19 cellular contexts compared by ENCODE assay signal in the genomic region with DNA sequence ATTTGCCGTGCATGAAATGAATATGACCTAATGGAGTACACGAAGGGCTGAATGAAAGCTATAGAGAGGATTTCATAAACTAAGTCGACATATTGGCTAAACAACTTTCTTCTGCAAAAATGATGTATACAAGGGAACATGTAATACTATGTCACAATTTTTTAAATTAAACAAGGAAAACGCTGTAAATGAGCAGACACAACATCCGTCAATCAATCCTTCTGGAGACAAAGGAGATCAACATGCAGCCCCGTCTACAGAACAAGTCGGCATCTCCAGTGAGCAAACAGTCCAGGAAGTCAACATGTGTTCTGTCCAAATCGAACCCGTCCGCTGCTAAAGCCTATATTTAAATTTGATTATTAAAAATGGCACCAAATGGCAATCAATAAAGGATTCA.
DNase-seq lines count a peak whose midpoint lies in the region; ATAC-seq, FAIRE-seq and TF ChIP-seq lines count a peak whose summit lies in the region.
"Had no signal": no experiment of that assay in that cellular context is flagged by ENCODE, and none has a peak within 500 bp of the region (broad histone marks: within the 10 kb centered on the region; RNA-seq: fewer than 3 reads in every experiment).

No MANE protein-coding gene starts in this region.

- H3K4me3 Mint-ChIP-seq in brain: peak overlapping the region in 4 of 5 experiments; percentile 80 to 90 (median 88)
- H3K4me3 Mint-ChIP-seq: activated CD4-positive, alpha-beta T cell treated with anti-CD3 and anti-CD28 coated beads, Interleukin-2, amount 10 ng/mL, durations not matched to agents 24 days and 14 days; activated naive CD8-positive, alpha-beta T cell; central memory CD8-positive, alpha-beta T cell; GM23338 had no signal

- H3K9me3 Mint-ChIP-seq in brain: no peaks in the 10 kb centered on the region
- H3K9me3 Mint-ChIP-seq in activated naive CD4-positive, alpha-beta T cell treated with anti-CD3 and anti-CD28 coated beads, Interleukin-2, amount 50 U/mL, for 72 hours: no peaks in the 10 kb centered on the region
- H3K9me3 Mint-ChIP-seq: activated CD4-positive, alpha-beta T cell treated with anti-CD3 and anti-CD28 coated beads, Interleukin-2, amount 10 ng/mL, durations not matched to agents 24 days and 14 days; central memory CD8-positive, alpha-beta T cell; GM23338 had no signal

- no peaks in the 10 kb centered on the region for H3K27me3 Mint-ChIP-seq in brain
- H3K27me3 Mint-ChIP-seq: activated CD4-positive, alpha-beta T cell treated with anti-CD3 and anti-CD28 coated beads, Interleukin-2, amount 10 ng/mL, durations not matched to agents 24 days and 14 days; central memory CD8-positive, alpha-beta T cell had no signal

- peaks cover 86% of the 10 kb centered on the region for H3K4me1 Mint-ChIP-seq in brain
- H3K4me1 Mint-ChIP-seq: activated CD4-positive, alpha-beta T cell treated with anti-CD3 and anti-CD28 coated beads, Interleukin-2, amount 10 ng/mL, durations not matched to agents 24 days and 14 days; central memory CD8-positive, alpha-beta T cell had no signal

- DNase-seq in LHCN-M2 (ENCODE audit: low read depth) (peak; percentile 19), NCI-H2227 treated with DMSO at 0.1 percent for 48 hours (lab: John Stamatoyannopoulos, UW) (peak; percentile 54), putamen (ENCODE audit: low spot score) (peak; percentile 66), urothelium cell line (ENCODE audit: low spot score) (no peak)
- DNase-seq in stimulated activated CD4-positive, alpha-beta T cell treated with anti-CD3 and anti-CD28 coated beads, Interleukin-4, amount 100 ng/mL, for 4 hours: no peak
- DNase-seq in activated naive CD4-positive, alpha-beta T cell treated with anti-CD3 and anti-CD28 coated beads, Interleukin-2, amount 50 U/mL, for 72 hours (ENCODE audit: low spot score in 2 of 2): no peak
- DNase-seq: activated CD4-positive, alpha-beta T cell treated with anti-CD3 and anti-CD28 coated beads, Interleukin-2, amount 10 ng/mL, durations not matched to agents 24 days and 14 days; foreskin melanocyte; mammary epithelial cell; MV-4-11; NCI-H82; sigmoid colon; stimulated activated naive CD4-positive, alpha-beta T cell; T-helper 9 cell had no signal

- TF ChIP-seq CTCF in brain (conservative IDR thresholded peaks at IDR 0.05): no peak

- ATAC-seq in activated naive CD4-positive, alpha-beta T cell treated with anti-CD3 and anti-CD28 coated beads, Interleukin-2, amount 50 U/mL, for 72 hours: no peak
- no peak for ATAC-seq in HG03135 (IDR thresholded peaks at IDR 0.05; ENCODE audit: unreplicated experiment)
- ATAC-seq: GM23338 had no signal

- peak overlapping the region; percentile 18 to 99 (median 99) for H3K27ac Mint-ChIP-seq in brain
- H3K27ac Mint-ChIP-seq in activated naive CD4-positive, alpha-beta T cell treated with anti-CD3 and anti-CD28 coated beads, Interleukin-2, amount 50 U/mL, for 72 hours: no peak overlapping the region
- H3K27ac Mint-ChIP-seq: activated CD4-positive, alpha-beta T cell treated with anti-CD3 and anti-CD28 coated beads, Interleukin-2, amount 10 ng/mL, durations not matched to agents 24 days and 14 days; activated naive CD8-positive, alpha-beta T cell had no signal

- no peaks in the 10 kb centered on the region for H3K36me3 Mint-ChIP-seq in brain
- H3K36me3 Mint-ChIP-seq in activated naive CD4-positive, alpha-beta T cell treated with anti-CD3 and anti-CD28 coated beads, Interleukin-2, amount 50 U/mL, for 72 hours: no peaks in the 10 kb centered on the region
- H3K36me3 Mint-ChIP-seq: activated naive CD8-positive, alpha-beta T cell had no signal

- FAIRE-seq in urothelium cell line (lab: Jason Lieb, UNC): no peak

Comparison
In these comparisons a context has a peak if more than half of its experiments do, and no peak if none do; other contexts are left out.
1. DNase-seq: peak in LHCN-M2 (single experiment), NCI-H2227 treated with DMSO at 0.1 percent for 48 hours (single experiment) and putamen (single experiment); none in stimulated activated CD4-positive, alpha-beta T cell treated with anti-CD3 and anti-CD28 coated beads, Interleukin-4, amount 100 ng/mL, for 4 hours (0 of 2), urothelium cell line (single experiment) and activated naive CD4-positive, alpha-beta T cell treated with anti-CD3 and anti-CD28 coated beads, Interleukin-2, amount 50 U/mL, for 72 hours (0 of 2).
2. H3K27ac Mint-ChIP-seq: peak in brain (5 of 5); none in activated naive CD4-positive, alpha-beta T cell treated with anti-CD3 and anti-CD28 coated beads, Interleukin-2, amount 50 U/mL, for 72 hours (0 of 2).